In the genomic region with DNA sequence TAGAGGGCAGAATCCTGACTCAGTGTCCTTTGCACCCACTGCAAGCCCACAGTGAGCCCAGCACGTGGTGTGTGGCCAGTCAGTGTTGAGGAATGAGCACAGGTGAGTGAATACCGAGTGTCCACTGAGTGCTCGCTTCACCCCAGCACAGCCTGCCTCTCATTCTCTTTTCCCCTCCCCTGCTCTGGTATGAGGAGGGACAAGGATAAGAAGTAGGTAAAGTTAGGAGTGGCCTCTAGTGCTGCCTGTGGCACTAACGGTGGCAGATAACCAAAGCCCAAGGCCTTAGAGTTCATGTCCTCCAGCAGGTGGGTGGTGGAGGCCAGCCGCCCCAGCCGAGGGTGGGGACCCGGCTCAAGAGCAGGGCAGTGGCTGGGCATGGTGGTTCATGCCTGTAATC, we compare ENCODE assay signal across 18 cellular contexts. TPM values are rescaled to one million over a fixed set of nuclear protein-coding genes. Genes with fewer than 3 reads are reported as not detected.
DNase-seq lines count a peak whose midpoint lies in the region; ATAC-seq, FAIRE-seq and TF ChIP-seq lines count a peak whose summit lies in the region.
"Had no signal": no experiment of that assay in that cellular context is flagged by ENCODE, and none has a peak within 500 bp of the region (broad histone marks: within the 10 kb centered on the region; RNA-seq: fewer than 3 reads in every experiment).

No MANE protein-coding gene starts in this region.

- H3K79me2 ChIP-seq in HCT116 (ENCODE audit: insufficient read depth, low read length) (peaks cover 24% of the 10 kb centered on the region), OCI-LY1 (ENCODE audit: insufficient read depth, low read length) (0 out of 2 replicates have a peak, but pooled peaks cover 4% of the 10 kb centered on the region), H1 (ENCODE audit: control insufficient read depth in 1 of 2, insufficient read depth in 2 of 2, low read length in 2 of 2) (no peaks in the 10 kb centered on the region)

- H3K36me3 ChIP-seq in HCT116 (ENCODE audit: control insufficient read depth in 1 of 2, insufficient read depth in 2 of 2, low read length in 2 of 2) = peaks cover 0 to 23% of the 10 kb centered on the region in 2 experiments; a peak in 1 of 4 replicates
- peaks cover 35% of the 10 kb centered on the region for H3K36me3 ChIP-seq in OCI-LY1 (ENCODE audit: insufficient read depth, low read length)
- H3K36me3 ChIP-seq in H1 (ENCODE audit: control insufficient read depth in 2 of 4, insufficient read depth in 4 of 4, low read length in 3 of 4) = no peaks in the 10 kb centered on the region
- H3K36me3 ChIP-seq in upper lobe of left lung = peaks cover 0 to 3% (median 0%) of the 10 kb centered on the region in 4 donors
- H3K36me3 ChIP-seq in suprapubic skin = no peaks in the 10 kb centered on the region
- H3K36me3 ChIP-seq: SJCRH30 had no signal

- TF ChIP-seq RAD21 in HCT116 (IDR thresholded peaks at IDR 0.05; ENCODE audit: low read depth) (no peak), H1 (IDR thresholded peaks at IDR 0.05 in 1 of 2, conservative IDR thresholded peaks at IDR 0.05 in 1 of 2; ENCODE audit: low read depth in 2 of 2, low read length in 2 of 2) (no peak)

- H3K9me3 ChIP-seq in HCT116 (ENCODE audit: control insufficient read depth in 1 of 2, insufficient read depth in 1 of 2, low read depth in 1 of 2, low read length in 2 of 2) (no peaks in the 10 kb centered on the region), OCI-LY1 (ENCODE audit: low read length) (no peaks in the 10 kb centered on the region), H1 (ENCODE audit: insufficient read depth in 2 of 2, low read depth in 1 of 2, low read length in 1 of 2) (no peaks in the 10 kb centered on the region), upper lobe of left lung (no peaks in the 10 kb centered on the region), suprapubic skin (no peaks in the 10 kb centered on the region)
- H3K9me3 ChIP-seq: SJCRH30 had no signal

- H3K27ac Mint-ChIP-seq in nephron progenitor cell = no peak overlapping the region

- H3K27ac ChIP-seq in HCT116 (ENCODE audit: low read depth, low read length) = no peak overlapping the region
- H3K27ac ChIP-seq in OCI-LY1 (ENCODE audit: low read depth, low read length, poor library complexity, severe bottlenecking) = no peak overlapping the region
- no peak overlapping the region for H3K27ac ChIP-seq in H1 (ENCODE audit: low read depth, low read length)
- H3K27ac ChIP-seq in upper lobe of left lung = peak overlapping the region in 1 of 4 donors; percentile 28
- H3K27ac ChIP-seq in suprapubic skin = no peak overlapping the region
- H3K27ac ChIP-seq: PC-9, RWPE1, SJCRH30 had no signal

- H3K23ac ChIP-seq in H1 (ENCODE audit: insufficient read length) = no peak overlapping the region

- no peak overlapping the region for H2BK12ac ChIP-seq in H1 (ENCODE audit: low read depth, low read length)

- H3K9me2 ChIP-seq in HCT116 (ENCODE audit: insufficient read depth) (no peaks in the 10 kb centered on the region), OCI-LY1 (ENCODE audit: low read depth, low read length) (no peaks in the 10 kb centered on the region)

- peaks cover 41% of the 10 kb centered on the region for H3K4me1 Mint-ChIP-seq in nephron progenitor cell

- DNase-seq in HCT116 (ENCODE audit: low read depth, low spot score) (no peak), H1 (ENCODE audit: low read depth in 1 of 2, low spot score in 2 of 2) (no peak), upper lobe of left lung (peak; percentile 49 to 60), nephron progenitor cell (no peak), suprapubic skin (ENCODE audit: low spot score in 2 of 2) (no peak)
- no peak for DNase-seq in activated naive CD4-positive, alpha-beta T cell treated with Interleukin-2 at 50 U/mL for 16 hours
- DNase-seq: ACHN; C1 segment of cervical spinal cord; CD8-positive, alpha-beta memory T cell; DMS53; NCI-H1105; NCI-H2081 treated with DMSO at 0.1 percent for 48 hours; NK-92 treated with Interleukin-12 subunit alpha and Interleukin-12 subunit beta, amount 100 ng/mL, for 24 hours; PC-9; SJCRH30 had no signal

- H3K56ac ChIP-seq in H1 (replicated peaks; ENCODE audit: insufficient read length, low read depth, low read length) = no peak overlapping the region

- no peak overlapping the region for H2BK120ac ChIP-seq in H1 (replicated peaks; ENCODE audit: low read depth, low read length)

- intact Hi-C loops in HCT116 (cut with micrococcal nuclease) = loop anchor here (5.0 kb wide), 1 partner anchor 347 kb away; no protein-coding TSS in a partner anchor

- H2AK5ac ChIP-seq in H1 (ENCODE audit: low read depth, low read length) = no peak overlapping the region

- WGBS in H1 (ENCODE audit: extremely low coverage in 1 of 2, insufficient coverage in 1 of 2, insufficient read length in 1 of 2, insufficient replicate concordance in 2 of 2, low coverage in 1 of 2, low lambda C conversion rate in 2 of 2, missing lambda C conversion rate in 1 of 2), 2 experiments = 82% methylated on average over 7 of the region's 7 CpGs; no CpG with 5 or more reads in 1 of the 2 experiments
- 58 to 84% methylated on average over 3 to 7 of the region's 7 CpGs for WGBS in upper lobe of left lung, 2 donors
- WGBS in suprapubic skin = 82% methylated on average over 6 of the region's 7 CpGs

- H2BK5ac ChIP-seq in H1 (ENCODE audit: low read depth, low read length) = no peak overlapping the region; the same call in 1 of the 2 replicates

- H4K5ac ChIP-seq in H1 (ENCODE audit: insufficient read length, low read depth, low read length) = no peak overlapping the region

- no peak for FAIRE-seq in H1 (lab: Jason Lieb, UNC)

- no peaks in the 10 kb centered on the region for H3F3A ChIP-seq in OCI-LY1 (ENCODE audit: insufficient read depth, low read length)

- TF ChIP-seq CTCF in HCT116 (IDR thresholded peaks at IDR 0.05 in 2 of 3, conservative IDR thresholded peaks at IDR 0.05 in 1 of 3; ENCODE audit: borderline replicate concordance in 1 of 3, insufficient read depth in 1 of 3, low read depth in 2 of 3, low read length in 2 of 3) (no peak), OCI-LY1 (IDR thresholded peaks at IDR 0.05; ENCODE audit: low read length) (no peak), H1 (IDR thresholded peaks at IDR 0.05; ENCODE audit: control extremely low read depth in 1 of 3, insufficient read depth in 1 of 3, low read depth in 1 of 3, low read length in 3 of 3) (no peak), upper lobe of left lung (IDR thresholded peaks at IDR 0.05) (no peak), nephron progenitor cell (IDR thresholded peaks at IDR 0.05) (no peak), suprapubic skin (IDR thresholded peaks at IDR 0.05) (no peak)

- POLR2A ChIA-PET in HCT116 (lab: Charles Lee) = no interaction called here
- POLR2A ChIA-PET in H1 (lab: Charles Lee; ENCODE audit: partially characterized antibody) = interaction anchor here (1.0 to 1.6 kb wide), 3 partner anchors 53 to 148 kb away, joined by 3 to 4 read pairs (median 3); partner anchors contain the start of gene DCP1A

- no peaks in the 10 kb centered on the region for H3K79me1 ChIP-seq in H1 (ENCODE audit: low read depth, low read length)

- 0 out of 2 replicates have a peak overlapping the region, but pooled peaks have one; percentile 61 for H2BK15ac ChIP-seq in H1 (ENCODE audit: low read length)

- H3K27me3 ChIP-seq in HCT116 (ENCODE audit: insufficient read depth, low read length) (no peaks in the 10 kb centered on the region), OCI-LY1 (ENCODE audit: insufficient read depth, low read length) (no peaks in the 10 kb centered on the region), H1 (replicated peaks in 1 of 4; ENCODE audit: control insufficient read depth in 3 of 4, extremely low read depth in 1 of 4, insufficient read depth in 3 of 4, low read length in 3 of 4) (no peaks in the 10 kb centered on the region; a peak in 1 of 7 replicates), upper lobe of left lung (no peaks in the 10 kb centered on the region), suprapubic skin (no peaks in the 10 kb centered on the region)
- H3K27me3 ChIP-seq: SJCRH30 had no signal

- peaks cover 5% of the 10 kb centered on the region for H3K9me3 Mint-ChIP-seq in nephron progenitor cell
- H3K9me3 Mint-ChIP-seq: CD8-positive, alpha-beta memory T cell; IgD-negative memory B cell had no signal

- TF ChIP-seq POLR2A in HCT116 (IDR thresholded peaks at IDR 0.05; ENCODE audit: borderline replicate concordance, extremely low read depth, insufficient read depth, insufficient read length) = no peak
- no peak for TF ChIP-seq POLR2A in H1 (IDR thresholded peaks at IDR 0.05; ENCODE audit: control extremely low read depth in 1 of 2, low read depth in 2 of 2, low read length in 2 of 2)
- TF ChIP-seq POLR2A in upper lobe of left lung (IDR thresholded peaks at IDR 0.05) = no peak
- no peak for TF ChIP-seq POLR2A in suprapubic skin (IDR thresholded peaks at IDR 0.05)

- H3K4me3 Mint-ChIP-seq in nephron progenitor cell = no peak overlapping the region
- H3K4me3 Mint-ChIP-seq: CD8-positive, alpha-beta memory T cell had no signal

- H3K4me1 ChIP-seq in HCT116 (ENCODE audit: control insufficient read depth in 1 of 2, insufficient read depth in 2 of 2, low read length in 2 of 2) (peaks cover 13 to 43% of the 10 kb centered on the region in 2 experiments), OCI-LY1 (ENCODE audit: insufficient read depth, low read length, severe bottlenecking) (peaks cover 36% of the 10 kb centered on the region), H1 (replicated peaks in 1 of 4; ENCODE audit: control insufficient read depth in 3 of 4, insufficient read depth in 4 of 4, low read length in 3 of 4) (peaks cover 0 to 12% (median 4%) of the 10 kb centered on the region in 4 experiments; a peak in 5 of 7 replicates), upper lobe of left lung (peaks cover 7 to 27% (median 18%) of the 10 kb centered on the region in 4 donors), suprapubic skin (peaks cover 8% of the 10 kb centered on the region)

- H4K20me1 ChIP-seq in HCT116 (ENCODE audit: insufficient read depth) = no peaks in the 10 kb centered on the region
- no peaks in the 10 kb centered on the region for H4K20me1 ChIP-seq in OCI-LY1 (ENCODE audit: insufficient read depth, low read length)
- no peaks in the 10 kb centered on the region for H4K20me1 ChIP-seq in H1 (replicated peaks in 1 of 2; ENCODE audit: control insufficient read depth in 1 of 2, insufficient read depth in 2 of 2, low read length in 2 of 2)

- no peak overlapping the region for H3K4ac ChIP-seq in H1 (replicated peaks; ENCODE audit: insufficient read length, low read depth, low read length)

- no peak overlapping the region for H4K91ac ChIP-seq in H1 (replicated peaks; ENCODE audit: insufficient read length, low read length)

- H3K9ac ChIP-seq in HCT116 (ENCODE audit: low read length) (no peak overlapping the region), OCI-LY1 (ENCODE audit: low read length) (no peak overlapping the region; the same call in 1 of the 2 replicates), H1 (replicated peaks in 1 of 4; ENCODE audit: extremely low read depth in 1 of 4, low read depth in 3 of 4, low read length in 3 of 4) (no peak overlapping the region)

- 0 out of 2 replicates have a peak overlapping the region, but pooled peaks have one; percentile 27 for H3K4me2 ChIP-seq in HCT116 (ENCODE audit: low read length)
- peak overlapping the region; percentile 82 for H3K4me2 ChIP-seq in OCI-LY1 (ENCODE audit: low read length)
- H3K4me2 ChIP-seq in H1 (ENCODE audit: insufficient read depth in 1 of 2, low read depth in 2 of 2, low read length in 2 of 2) = no peak overlapping the region
- H3K4me2 ChIP-seq: PC-9 had no signal

- H3K23me2 ChIP-seq in H1 (ENCODE audit: low read depth, low read length) = no peaks in the 10 kb centered on the region

- no peak overlapping the region for H2AFZ ChIP-seq in HCT116 (ENCODE audit: low read depth, low read length, poor library complexity, severe bottlenecking)
- H2AFZ ChIP-seq in OCI-LY1 (ENCODE audit: low read length) = no peak overlapping the region
- no peak overlapping the region for H2AFZ ChIP-seq in H1 (ENCODE audit: low read length)
- H2AFZ ChIP-seq: PC-9 had no signal

- peaks cover 4% of the 10 kb centered on the region for H3K36me3 Mint-ChIP-seq in nephron progenitor cell (ENCODE audit: low read depth)
- H3K36me3 Mint-ChIP-seq: CD8-positive, alpha-beta memory T cell had no signal

- no peak overlapping the region for H3K4me3 ChIP-seq in HCT116 (replicated peaks in 1 of 2; ENCODE audit: low read depth in 1 of 2, low read length in 2 of 2)
- H3K4me3 ChIP-seq in OCI-LY1 (ENCODE audit: low read depth, low read length, poor library complexity, severe bottlenecking) = peak overlapping the region; percentile 65
- H3K4me3 ChIP-seq in H1 (ENCODE audit: extremely low read depth in 1 of 4, insufficient read depth in 2 of 4, low read depth in 3 of 4, low read length in 4 of 4) = no peak overlapping the region
- H3K4me3 ChIP-seq in upper lobe of left lung = no peak overlapping the region
- no peak overlapping the region for H3K4me3 ChIP-seq in suprapubic skin
- H3K4me3 ChIP-seq: PC-9, SJCRH30 had no signal

- ATAC-seq in HCT116 = no peak
- ATAC-seq in upper lobe of left lung (ENCODE audit: low FRiP score in 2 of 2) = peak in 1 of 2 donors; percentile 66

- RAD21 ChIA-PET in HCT116 (lab: Charles Lee; ENCODE audit: low non-redundant PET in 1 of 2, low total read pairs in 2 of 2, uncharacterized antibody in 2 of 2, unreplicated experiment in 2 of 2) = no interaction called here

- H3K14ac ChIP-seq in H1 (ENCODE audit: insufficient read length) = no peak overlapping the region

- TF ChIP-seq EP300 in H1 (IDR thresholded peaks at IDR 0.05; ENCODE audit: borderline replicate concordance in 1 of 2, low read depth in 2 of 2, low read length in 2 of 2) (no peak), upper lobe of left lung (IDR thresholded peaks at IDR 0.05) (no peak), suprapubic skin (IDR thresholded peaks at IDR 0.05) (no peak)

- CTCF ChIA-PET in HCT116 (lab: Charles Lee) (no interaction called here), H1 (lab: Charles Lee; ENCODE audit: partially characterized antibody) (interaction anchor here (0.6 to 8.3 kb wide), 17 partner anchors 8 to 348 kb away, joined by 3 to 164 read pairs (median 4); partner anchors contain the start of genes PRKCD and RFT1)

- no peak overlapping the region for H4K8ac ChIP-seq in H1 (ENCODE audit: extremely low read depth, insufficient read depth, low read length)

- BruUV-seq in HCT116 (replicated peaks; lab: Mats Ljungman, UMichigan) = no TSS peak

- H3K18ac ChIP-seq in H1 (ENCODE audit: extremely low read depth, low read length) = no peak overlapping the region

- H2BK20ac ChIP-seq in H1 (ENCODE audit: low read length) = no peak overlapping the region

- H3K27me3 Mint-ChIP-seq in nephron progenitor cell (ENCODE audit: low read depth, poor library complexity) = peaks cover 3% of the 10 kb centered on the region
- H3K27me3 Mint-ChIP-seq: IgD-negative memory B cell had no signal

RNA-seq across cellular contexts. Expression of gene PRKCD, which starts 38.0 kb away (rescaled TPM):
- total RNA-seq in HCT116 (2021; ENCODE audit: unreplicated experiment) (34.4 TPM), upper lobe of left lung (100 to 1,000 TPM in 1 of 6 donors, 10 to 100 TPM in 5; 57.7 to 116 (median 67.9) TPM), suprapubic skin (10 to 100 TPM; 27.9 to 31.3 (median 29.3) TPM)
- polyA plus RNA-seq in HCT116 (2012) = 34.6 and 38.9 TPM in 2 replicates
- 22.2 and 22.6 TPM in 2 replicates for total RNA-seq in H1 (2021; fragmentation: NEBNext Ultra II Directional; extraction: Animal tissue kit (Norgen Biotek cat#: 25700))
- polyA plus RNA-seq in H1 (2011; rRNA removed) = 23.9 and 27.0 TPM in 2 replicates
- 30.9 TPM for polyA plus RNA-seq in H1 (2011; cell fraction: cytosol; rRNA removed)
- 34.6 TPM for polyA plus RNA-seq in H1 (2011; cell fraction: nucleus; rRNA removed)
- polyA plus RNA-seq in H1 (2012, experiment 1 of 2) = 18.6 to 28.0 TPM (median 26.1 TPM) in 4 replicates
- 15.9 TPM for polyA plus RNA-seq in H1 (2012, experiment 2 of 2)
- 14.0 TPM for polyA plus RNA-seq in H1 (2013, experiment 1 of 2)
- polyA plus RNA-seq in H1 (2013, experiment 2 of 2) = 14.8 TPM
- polyA minus RNA-seq in H1 (2011; rRNA and poly(A)+ RNA removed) = 26.9 and 27.6 TPM in 2 replicates
- 15.3 TPM for polyA minus RNA-seq in H1 (2011; cell fraction: cytosol; rRNA and poly(A)+ RNA removed)
- polyA minus RNA-seq in H1 (2011; cell fraction: nucleus; rRNA and poly(A)+ RNA removed) = 13.2 TPM

RNA-seq across cellular contexts. Expression of gene TKT, which starts 56.8 kb away (rescaled TPM):
- total RNA-seq in HCT116 (2021; ENCODE audit: unreplicated experiment) (634 TPM), upper lobe of left lung (100 to 1,000 TPM; 402 to 605 (median 482) TPM), suprapubic skin (100 to 1,000 TPM; 107 to 194 (median 155) TPM)
- 697 and 731 TPM in 2 replicates for polyA plus RNA-seq in HCT116 (2012)
- 975 and 986 TPM in 2 replicates for total RNA-seq in H1 (2021; fragmentation: NEBNext Ultra II Directional; extraction: Animal tissue kit (Norgen Biotek cat#: 25700))
- polyA plus RNA-seq in H1 (2011; rRNA removed) = 418 and 649 TPM in 2 replicates
- 449 TPM for polyA plus RNA-seq in H1 (2011; cell fraction: cytosol; rRNA removed)
- polyA plus RNA-seq in H1 (2011; cell fraction: nucleus; rRNA removed) = 987 TPM
- polyA plus RNA-seq in H1 (2012, experiment 1 of 2) = 570 to 1,148 TPM (median 1,049 TPM) in 4 replicates
- polyA plus RNA-seq in H1 (2012, experiment 2 of 2) = 841 TPM
- 760 TPM for polyA plus RNA-seq in H1 (2013, experiment 1 of 2)
- polyA plus RNA-seq in H1 (2013, experiment 2 of 2) = 785 TPM
- polyA minus RNA-seq in H1 (2011; rRNA and poly(A)+ RNA removed) = 353 and 390 TPM in 2 replicates
- polyA minus RNA-seq in H1 (2011; cell fraction: cytosol; rRNA and poly(A)+ RNA removed) = 430 TPM
- polyA minus RNA-seq in H1 (2011; cell fraction: nucleus; rRNA and poly(A)+ RNA removed) = 346 TPM

Comparison
In these comparisons a context has a peak if more than half of its experiments do, and no peak if none do; other contexts are left out.
1. DNase-seq: peak in upper lobe of left lung (2 of 2); none in HCT116 (single experiment), H1 (0 of 2), nephron progenitor cell (single experiment), activated naive CD4-positive, alpha-beta T cell treated with Interleukin-2 at 50 U/mL for 16 hours (single experiment) and suprapubic skin (0 of 2).
2. H3K4me2 ChIP-seq: peak in HCT116 (single experiment) and OCI-LY1 (single experiment); none in H1 (0 of 2).